Comparison of ENCODE assay signal across 2 cellular contexts in the genomic region with DNA sequence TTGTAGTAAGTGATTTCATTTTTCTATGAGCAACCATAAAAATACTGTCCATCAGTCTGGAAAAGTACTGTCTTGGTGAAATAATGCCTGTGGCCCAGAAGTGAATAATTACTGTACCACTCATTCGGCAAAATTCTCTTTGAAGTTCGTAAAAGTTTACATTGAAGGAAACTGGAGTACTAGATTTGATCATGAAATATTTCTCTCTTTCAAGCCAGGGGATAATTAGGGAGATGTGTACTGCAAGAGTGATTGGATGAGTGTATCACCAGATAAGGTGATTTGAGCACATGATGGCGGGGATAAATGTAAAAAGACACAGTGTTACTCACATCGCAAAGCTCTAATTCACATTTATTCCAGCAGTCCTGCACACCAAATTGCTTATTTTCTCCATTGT.
TF ChIP-seq lines count a peak whose summit lies in the region.

No MANE protein-coding gene starts in this region.

TF ChIP-seq in GM23338, 12 proteins besides CTCF, POLR2A, EP300 and RAD21 (continues in another document):
- TF ChIP-seq, protein P1, sequence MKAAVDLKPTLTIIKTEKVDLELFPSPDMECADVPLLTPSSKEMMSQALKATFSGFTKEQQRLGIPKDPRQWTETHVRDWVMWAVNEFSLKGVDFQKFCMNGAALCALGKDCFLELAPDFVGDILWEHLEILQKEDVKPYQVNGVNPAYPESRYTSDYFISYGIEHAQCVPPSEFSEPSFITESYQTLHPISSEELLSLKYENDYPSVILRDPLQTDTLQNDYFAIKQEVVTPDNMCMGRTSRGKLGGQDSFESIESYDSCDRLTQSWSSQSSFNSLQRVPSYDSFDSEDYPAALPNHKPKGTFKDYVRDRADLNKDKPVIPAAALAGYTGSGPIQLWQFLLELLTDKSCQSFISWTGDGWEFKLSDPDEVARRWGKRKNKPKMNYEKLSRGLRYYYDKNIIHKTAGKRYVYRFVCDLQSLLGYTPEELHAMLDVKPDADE (IDR thresholded peaks at IDR 0.05) = no peak
- TF ChIP-seq EZH2 (IDR thresholded peaks at IDR 0.05; ENCODE audit: low read depth, unreplicated experiment) = no peak
- TF ChIP-seq POLR2AphosphoS5 (IDR thresholded peaks at IDR 0.05; ENCODE audit: low read depth) = no peak
- TF ChIP-seq, protein P2, sequence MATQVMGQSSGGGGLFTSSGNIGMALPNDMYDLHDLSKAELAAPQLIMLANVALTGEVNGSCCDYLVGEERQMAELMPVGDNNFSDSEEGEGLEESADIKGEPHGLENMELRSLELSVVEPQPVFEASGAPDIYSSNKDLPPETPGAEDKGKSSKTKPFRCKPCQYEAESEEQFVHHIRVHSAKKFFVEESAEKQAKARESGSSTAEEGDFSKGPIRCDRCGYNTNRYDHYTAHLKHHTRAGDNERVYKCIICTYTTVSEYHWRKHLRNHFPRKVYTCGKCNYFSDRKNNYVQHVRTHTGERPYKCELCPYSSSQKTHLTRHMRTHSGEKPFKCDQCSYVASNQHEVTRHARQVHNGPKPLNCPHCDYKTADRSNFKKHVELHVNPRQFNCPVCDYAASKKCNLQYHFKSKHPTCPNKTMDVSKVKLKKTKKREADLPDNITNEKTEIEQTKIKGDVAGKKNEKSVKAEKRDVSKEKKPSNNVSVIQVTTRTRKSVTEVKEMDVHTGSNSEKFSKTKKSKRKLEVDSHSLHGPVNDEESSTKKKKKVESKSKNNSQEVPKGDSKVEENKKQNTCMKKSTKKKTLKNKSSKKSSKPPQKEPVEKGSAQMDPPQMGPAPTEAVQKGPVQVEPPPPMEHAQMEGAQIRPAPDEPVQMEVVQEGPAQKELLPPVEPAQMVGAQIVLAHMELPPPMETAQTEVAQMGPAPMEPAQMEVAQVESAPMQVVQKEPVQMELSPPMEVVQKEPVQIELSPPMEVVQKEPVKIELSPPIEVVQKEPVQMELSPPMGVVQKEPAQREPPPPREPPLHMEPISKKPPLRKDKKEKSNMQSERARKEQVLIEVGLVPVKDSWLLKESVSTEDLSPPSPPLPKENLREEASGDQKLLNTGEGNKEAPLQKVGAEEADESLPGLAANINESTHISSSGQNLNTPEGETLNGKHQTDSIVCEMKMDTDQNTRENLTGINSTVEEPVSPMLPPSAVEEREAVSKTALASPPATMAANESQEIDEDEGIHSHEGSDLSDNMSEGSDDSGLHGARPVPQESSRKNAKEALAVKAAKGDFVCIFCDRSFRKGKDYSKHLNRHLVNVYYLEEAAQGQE (IDR thresholded peaks at IDR 0.05; ENCODE audit: unreplicated experiment) = no peak
- TF ChIP-seq EZH2phosphoT487 (IDR thresholded peaks at IDR 0.05; ENCODE audit: unreplicated experiment) = no peak
- TF ChIP-seq, protein P3, sequence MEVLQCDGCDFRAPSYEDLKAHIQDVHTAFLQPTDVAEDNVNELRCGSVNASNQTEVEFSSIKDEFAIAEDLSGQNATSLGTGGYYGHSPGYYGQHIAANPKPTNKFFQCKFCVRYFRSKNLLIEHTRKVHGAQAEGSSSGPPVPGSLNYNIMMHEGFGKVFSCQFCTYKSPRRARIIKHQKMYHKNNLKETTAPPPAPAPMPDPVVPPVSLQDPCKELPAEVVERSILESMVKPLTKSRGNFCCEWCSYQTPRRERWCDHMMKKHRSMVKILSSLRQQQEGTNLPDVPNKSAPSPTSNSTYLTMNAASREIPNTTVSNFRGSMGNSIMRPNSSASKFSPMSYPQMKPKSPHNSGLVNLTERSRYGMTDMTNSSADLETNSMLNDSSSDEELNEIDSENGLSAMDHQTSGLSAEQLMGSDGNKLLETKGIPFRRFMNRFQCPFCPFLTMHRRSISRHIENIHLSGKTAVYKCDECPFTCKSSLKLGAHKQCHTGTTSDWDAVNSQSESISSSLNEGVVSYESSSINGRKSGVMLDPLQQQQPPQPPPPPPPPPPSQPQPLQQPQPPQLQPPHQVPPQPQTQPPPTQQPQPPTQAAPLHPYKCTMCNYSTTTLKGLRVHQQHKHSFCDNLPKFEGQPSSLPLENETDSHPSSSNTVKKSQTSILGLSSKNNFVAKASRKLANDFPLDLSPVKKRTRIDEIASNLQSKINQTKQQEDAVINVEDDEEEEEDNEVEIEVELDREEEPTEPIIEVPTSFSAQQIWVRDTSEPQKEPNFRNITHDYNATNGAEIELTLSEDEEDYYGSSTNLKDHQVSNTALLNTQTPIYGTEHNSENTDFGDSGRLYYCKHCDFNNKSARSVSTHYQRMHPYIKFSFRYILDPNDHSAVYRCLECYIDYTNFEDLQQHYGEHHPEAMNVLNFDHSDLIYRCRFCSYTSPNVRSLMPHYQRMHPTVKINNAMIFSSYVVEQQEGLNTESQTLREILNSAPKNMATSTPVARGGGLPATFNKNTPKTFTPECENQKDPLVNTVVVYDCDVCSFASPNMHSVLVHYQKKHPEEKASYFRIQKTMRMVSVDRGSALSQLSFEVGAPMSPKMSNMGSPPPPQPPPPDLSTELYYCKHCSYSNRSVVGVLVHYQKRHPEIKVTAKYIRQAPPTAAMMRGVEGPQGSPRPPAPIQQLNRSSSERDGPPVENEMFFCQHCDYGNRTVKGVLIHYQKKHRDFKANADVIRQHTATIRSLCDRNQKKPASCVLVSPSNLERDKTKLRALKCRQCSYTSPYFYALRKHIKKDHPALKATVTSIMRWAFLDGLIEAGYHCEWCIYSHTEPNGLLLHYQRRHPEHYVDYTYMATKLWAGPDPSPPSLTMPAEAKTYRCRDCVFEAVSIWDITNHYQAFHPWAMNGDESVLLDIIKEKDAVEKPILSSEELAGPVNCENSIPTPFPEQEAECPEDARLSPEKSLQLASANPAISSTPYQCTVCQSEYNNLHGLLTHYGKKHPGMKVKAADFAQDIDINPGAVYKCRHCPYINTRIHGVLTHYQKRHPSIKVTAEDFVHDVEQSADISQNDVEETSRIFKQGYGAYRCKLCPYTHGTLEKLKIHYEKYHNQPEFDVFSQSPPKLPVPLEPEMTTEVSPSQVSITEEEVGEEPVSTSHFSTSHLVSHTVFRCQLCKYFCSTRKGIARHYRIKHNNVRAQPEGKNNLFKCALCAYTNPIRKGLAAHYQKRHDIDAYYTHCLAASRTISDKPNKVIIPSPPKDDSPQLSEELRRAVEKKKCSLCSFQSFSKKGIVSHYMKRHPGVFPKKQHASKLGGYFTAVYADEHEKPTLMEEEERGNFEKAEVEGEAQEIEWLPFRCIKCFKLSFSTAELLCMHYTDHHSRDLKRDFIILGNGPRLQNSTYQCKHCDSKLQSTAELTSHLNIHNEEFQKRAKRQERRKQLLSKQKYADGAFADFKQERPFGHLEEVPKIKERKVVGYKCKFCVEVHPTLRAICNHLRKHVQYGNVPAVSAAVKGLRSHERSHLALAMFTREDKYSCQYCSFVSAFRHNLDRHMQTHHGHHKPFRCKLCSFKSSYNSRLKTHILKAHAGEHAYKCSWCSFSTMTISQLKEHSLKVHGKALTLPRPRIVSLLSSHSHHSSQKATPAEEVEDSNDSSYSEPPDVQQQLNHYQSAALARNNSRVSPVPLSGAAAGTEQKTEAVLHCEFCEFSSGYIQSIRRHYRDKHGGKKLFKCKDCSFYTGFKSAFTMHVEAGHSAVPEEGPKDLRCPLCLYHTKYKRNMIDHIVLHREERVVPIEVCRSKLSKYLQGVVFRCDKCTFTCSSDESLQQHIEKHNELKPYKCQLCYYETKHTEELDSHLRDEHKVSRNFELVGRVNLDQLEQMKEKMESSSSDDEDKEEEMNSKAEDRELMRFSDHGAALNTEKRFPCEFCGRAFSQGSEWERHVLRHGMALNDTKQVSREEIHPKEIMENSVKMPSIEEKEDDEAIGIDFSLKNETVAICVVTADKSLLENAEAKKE (CRISPR knock-in tag; IDR thresholded peaks at IDR 0.05) = no peak
- no peak for TF ChIP-seq STAT1 (IDR thresholded peaks at IDR 0.05; ENCODE audit: unreplicated experiment)
- TF ChIP-seq ZNF114 (CRISPR knock-in tag; IDR thresholded peaks at IDR 0.05) = no peak
- TF ChIP-seq ZNF331 (CRISPR knock-in tag; IDR thresholded peaks at IDR 0.05; ENCODE audit: low read depth) = no peak
- no peak for TF ChIP-seq CREB1 (CRISPR knock-in tag; IDR thresholded peaks at IDR 0.05; ENCODE audit: low read depth)

TF ChIP-seq in H1, 55 proteins besides CTCF, POLR2A, EP300 and RAD21:
- TF ChIP-seq KDM4A (IDR thresholded peaks at IDR 0.05; ENCODE audit: low read depth, low read length, severe bottlenecking) (no peak), HDAC6 (IDR thresholded peaks at IDR 0.05; ENCODE audit: low read depth, low read length) (no peak), TCF12 (IDR thresholded peaks at IDR 0.05; ENCODE audit: low read depth, low read length) (no peak), EZH2 (IDR thresholded peaks at IDR 0.05; ENCODE audit: low read depth, low read length, severe bottlenecking) (no peak), NANOG (IDR thresholded peaks at IDR 0.05; ENCODE audit: insufficient read depth, low read depth, low read length, poor library complexity, severe bottlenecking) (no peak), KDM5A (IDR thresholded peaks at IDR 0.05; ENCODE audit: low read length) (no peak)
- TF ChIP-seq, protein P4, sequence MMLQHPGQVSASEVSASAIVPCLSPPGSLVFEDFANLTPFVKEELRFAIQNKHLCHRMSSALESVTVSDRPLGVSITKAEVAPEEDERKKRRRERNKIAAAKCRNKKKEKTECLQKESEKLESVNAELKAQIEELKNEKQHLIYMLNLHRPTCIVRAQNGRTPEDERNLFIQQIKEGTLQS (IDR thresholded peaks at IDR 0.05; ENCODE audit: insufficient read depth, low read depth, low read length) = no peak
- TF ChIP-seq, protein P5, sequence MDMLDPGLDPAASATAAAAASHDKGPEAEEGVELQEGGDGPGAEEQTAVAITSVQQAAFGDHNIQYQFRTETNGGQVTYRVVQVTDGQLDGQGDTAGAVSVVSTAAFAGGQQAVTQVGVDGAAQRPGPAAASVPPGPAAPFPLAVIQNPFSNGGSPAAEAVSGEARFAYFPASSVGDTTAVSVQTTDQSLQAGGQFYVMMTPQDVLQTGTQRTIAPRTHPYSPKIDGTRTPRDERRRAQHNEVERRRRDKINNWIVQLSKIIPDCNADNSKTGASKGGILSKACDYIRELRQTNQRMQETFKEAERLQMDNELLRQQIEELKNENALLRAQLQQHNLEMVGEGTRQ (IDR thresholded peaks at IDR 0.05; ENCODE audit: low read length) = no peak
